In the genomic region with DNA sequence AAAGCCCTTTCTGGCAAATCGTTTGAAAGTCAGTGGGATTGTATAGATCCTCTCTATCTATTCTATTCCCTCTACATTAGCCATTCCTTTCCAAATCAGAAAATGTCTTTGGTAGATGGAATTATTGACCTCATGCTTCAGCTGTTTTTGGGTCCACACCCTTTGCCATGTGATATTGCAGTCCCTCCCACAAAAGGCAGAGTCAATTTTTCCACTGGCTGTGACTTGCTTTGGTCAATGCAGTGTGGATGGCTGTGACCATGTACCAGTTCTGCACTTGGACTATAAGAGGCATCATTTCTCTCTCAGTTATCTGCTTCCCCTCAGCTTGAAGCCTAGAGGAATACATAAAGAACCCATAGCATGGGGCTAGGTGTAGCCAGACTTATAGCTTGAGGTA, we compare ENCODE assay signal across 20 cellular contexts.
DNase-seq lines count a peak whose midpoint lies in the region; ATAC-seq and TF ChIP-seq lines count a peak whose summit lies in the region.
"Had no signal": no experiment of that assay in that cellular context is flagged by ENCODE, and none has a peak within 500 bp of the region (broad histone marks: within the 10 kb centered on the region; RNA-seq: fewer than 3 reads in every experiment).

No MANE protein-coding gene starts in this region.

- CTCF ChIA-PET in CD8-positive, alpha-beta T cell (lab: Charles Lee), result interaction anchor here (0.8 to 1.1 kb wide), 2 partner anchors 8 to 193 kb away, joined by 4 read pairs; no protein-coding TSS in a partner anchor

- no peak overlapping the region for H3K4me3 Mint-ChIP-seq in naive thymus-derived CD8-positive, alpha-beta T cell
- no peak overlapping the region for H3K4me3 Mint-ChIP-seq in CD8-positive, alpha-beta T cell

- H3K27me3 ChIP-seq in CD8-positive, alpha-beta T cell (ENCODE audit: insufficient read depth, low read length), result no peaks in the 10 kb centered on the region
- H3K27me3 ChIP-seq: BLaER1 treated with 17β-estradiol and CSF1 and Interleukin-3, amounts not matched to agents 10 nM and 100 nM had no signal

- H3K4me1 Mint-ChIP-seq in naive thymus-derived CD8-positive, alpha-beta T cell, result peaks cover 24 to 51% (median 44%) of the 10 kb centered on the region in 4 donors
- peaks cover 49% of the 10 kb centered on the region for H3K4me1 Mint-ChIP-seq in CD8-positive, alpha-beta T cell (ENCODE audit: low read depth)

- intact Hi-C loops in CD8-positive, alpha-beta T cell (cut with DNase I, micrococcal nuclease), result no loop called here

- no peak overlapping the region for H3K27ac ChIP-seq in CD8-positive, alpha-beta T cell (ENCODE audit: low read depth, low read length)
- H3K27ac ChIP-seq: BLaER1 treated with 17β-estradiol and CSF1 and Interleukin-3, amounts not matched to agents 10 nM and 100 nM had no signal

- peak overlapping the region in 3 of 10 donors; percentile 19 to 91 (median 35) for H3K27ac Mint-ChIP-seq in naive thymus-derived CD8-positive, alpha-beta T cell
- H3K27ac Mint-ChIP-seq in CD8-positive, alpha-beta T cell, result no peak overlapping the region

- peaks cover 0 to 13% (median 0%) of the 10 kb centered on the region in 9 donors for H3K9me3 Mint-ChIP-seq in naive thymus-derived CD8-positive, alpha-beta T cell
- H3K9me3 Mint-ChIP-seq in CD8-positive, alpha-beta T cell, result no peaks in the 10 kb centered on the region

- no peaks in the 10 kb centered on the region for H3K27me3 Mint-ChIP-seq in naive thymus-derived CD8-positive, alpha-beta T cell
- H3K27me3 Mint-ChIP-seq in CD8-positive, alpha-beta T cell (ENCODE audit: low read depth), result no peaks in the 10 kb centered on the region

- H3K36me3 Mint-ChIP-seq in naive thymus-derived CD8-positive, alpha-beta T cell, result peaks cover 0 to 11% (median 4%) of the 10 kb centered on the region in 3 donors
- H3K36me3 Mint-ChIP-seq in CD8-positive, alpha-beta T cell, result no peaks in the 10 kb centered on the region

- no peak for ATAC-seq in naive thymus-derived CD8-positive, alpha-beta T cell
- no peak for ATAC-seq in GM21381 (IDR thresholded peaks at IDR 0.05; ENCODE audit: unreplicated experiment)
- ATAC-seq in CD8-positive, alpha-beta T cell, result no peak
- ATAC-seq: Panc1 had no signal

- no peak overlapping the region for H3K4me3 ChIP-seq in fibroblast of the aortic adventitia (ENCODE audit: low read depth, low read length)
- H3K4me3 ChIP-seq in CD8-positive, alpha-beta T cell (ENCODE audit: low read depth, low read length), result no peak overlapping the region
- H3K4me3 ChIP-seq: BLaER1 treated with 17β-estradiol and CSF1 and Interleukin-3, amounts not matched to agents 10 nM and 100 nM had no signal

- H3K4me1 ChIP-seq in CD8-positive, alpha-beta T cell (ENCODE audit: insufficient read depth, low read length), result peaks cover 35% of the 10 kb centered on the region

- DNase-seq in NCI-H748 (lab: John Stamatoyannopoulos, UW; ENCODE audit: unreplicated experiment) (peak; percentile 15), NCI-H748 treated with DMSO at 0.1 percent for 48 hours (lab: John Stamatoyannopoulos, UW) (no peak), NCI-H146 treated with DMSO at 0.1 percent for 48 hours (lab: John Stamatoyannopoulos, UW; ENCODE audit: unreplicated experiment) (peak; percentile 72), fibroblast of the aortic adventitia (ENCODE audit: low read depth) (peak; percentile 43), stromal cell of bone marrow (ENCODE audit: low read depth) (peak; percentile 28)
- no peak for DNase-seq in naive thymus-derived CD8-positive, alpha-beta T cell
- DNase-seq in CD8-positive, alpha-beta T cell, result no peak
- DNase-seq: HCEC 1CT, IMR-90, Kasumi-1, MV-4-11, NCI-H1436 treated with DMSO at 0.1 percent for 48 hours, NCI-H2107, NCI-H226, NCI-H526, SHP77 had no signal

- H3K9me3 ChIP-seq in CD8-positive, alpha-beta T cell (ENCODE audit: low read length), result no peaks in the 10 kb centered on the region
- H3K9me3 ChIP-seq: Caco-2 had no signal

- H3K36me3 ChIP-seq in CD8-positive, alpha-beta T cell (ENCODE audit: insufficient read depth, low read length), result no peaks in the 10 kb centered on the region
- H3K36me3 ChIP-seq: BLaER1 treated with 17β-estradiol and CSF1 and Interleukin-3, amounts not matched to agents 10 nM and 100 nM had no signal

- no peak for TF ChIP-seq CTCF in fibroblast of the aortic adventitia (IDR thresholded peaks at IDR 0.05; ENCODE audit: insufficient read depth, low read length)
- no peak for TF ChIP-seq CTCF in CD8-positive, alpha-beta T cell (IDR thresholded peaks at IDR 0.05)

- POLR2A ChIA-PET in naive thymus-derived CD8-positive, alpha-beta T cell (lab: Charles Lee), result no interaction called here
- POLR2A ChIA-PET in CD8-positive, alpha-beta T cell (lab: Charles Lee), result interaction anchor here (0.8 to 2.1 kb wide), 2 partner anchors 11 to 15 kb away, joined by 3 to 7 read pairs; no protein-coding TSS in a partner anchor

Comparison
In these comparisons a context has a peak if more than half of its experiments do, and no peak if none do; other contexts are left out.
1. DNase-seq: peak in NCI-H748 (single experiment), NCI-H146 treated with DMSO at 0.1 percent for 48 hours (single experiment), fibroblast of the aortic adventitia (single experiment) and stromal cell of bone marrow (single experiment); none in NCI-H748 treated with DMSO at 0.1 percent for 48 hours (single experiment), naive thymus-derived CD8-positive, alpha-beta T cell (0 of 10) and CD8-positive, alpha-beta T cell (0 of 7).